In genomic region chr2:8822218-8822617, GRCh38 we compare ENCODE assay signal across 14 cellular contexts. TPM values are rescaled to one million over a fixed set of nuclear protein-coding genes. Genes with fewer than 3 reads are reported as not detected.
DNase-seq lines count a peak whose midpoint lies in the region; ATAC-seq and TF ChIP-seq lines count a peak whose summit lies in the region.
"Had no signal": no experiment of that assay in that cellular context is flagged by ENCODE, and none has a peak within 500 bp of the region (broad histone marks: within the 10 kb centered on the region; RNA-seq: fewer than 3 reads in every experiment).

No MANE protein-coding gene starts in this region.

- POLR2A ChIA-PET in Caco-2 (lab: Charles Lee): no interaction called here

- H3K9me3 Mint-ChIP-seq in Caco-2 (ENCODE audit: unreplicated experiment): no peaks in the 10 kb centered on the region
- no peaks in the 10 kb centered on the region for H3K9me3 Mint-ChIP-seq in activated CD8-positive, alpha-beta memory T cell treated with anti-CD3 and anti-CD28 coated beads, Interleukin-2, amount 10 ng/mL, durations not matched to agents 7 days and 5 days (ENCODE audit: low read depth)

- DNase-seq in Caco-2 (peak in 1 of 2 experiments; percentile 24), SKM-1 treated with dmso at 0.1 percent for 144 hours (lab: John Stamatoyannopoulos, UW; ENCODE audit: unreplicated experiment) (peak; percentile 50), foreskin fibroblast (peak; percentile 10 to 27), prostate gland (ENCODE audit: low spot score) (no peak), NCI-H82 (lab: John Stamatoyannopoulos, UW) (no peak)
- DNase-seq in activated CD8-positive, alpha-beta memory T cell treated with anti-CD3 and anti-CD28 coated beads, Interleukin-2, amount 10 ng/mL, durations not matched to agents 7 days and 5 days: no peak
- DNase-seq: activated naive CD4-positive, alpha-beta T cell; DMS79 treated with DMSO at 0.1 percent for 48 hours; MG63; NCI-H524 treated with DMSO at 0.1 percent for 48 hours; retina; testis had no signal

- H3K36me3 ChIP-seq in Caco-2 (ENCODE audit: control insufficient read depth, insufficient read depth, low read length) (no peaks in the 10 kb centered on the region), prostate gland (no peaks in the 10 kb centered on the region)
- H3K36me3 ChIP-seq: MG63 had no signal

- H3K27me3 Mint-ChIP-seq in Caco-2 (ENCODE audit: insufficient read depth, unreplicated experiment): no peaks in the 10 kb centered on the region
- H3K27me3 Mint-ChIP-seq in activated CD8-positive, alpha-beta memory T cell treated with anti-CD3 and anti-CD28 coated beads, Interleukin-2, amount 10 ng/mL, durations not matched to agents 7 days and 5 days: no peaks in the 10 kb centered on the region

- no peak for TF ChIP-seq POLR2A in prostate gland (IDR thresholded peaks at IDR 0.05)

- H3K27me3 ChIP-seq in Caco-2 (replicated peaks; ENCODE audit: control insufficient read depth, insufficient read depth, low read length) (no peaks in the 10 kb centered on the region), prostate gland (replicated peaks; ENCODE audit: insufficient read depth) (no peaks in the 10 kb centered on the region)
- H3K27me3 ChIP-seq: MG63, testis had no signal

- H3K4me1 ChIP-seq in Caco-2 (peaks cover 9% of the 10 kb centered on the region), prostate gland (replicated peaks) (no peaks in the 10 kb centered on the region)
- H3K4me1 ChIP-seq: testis had no signal

- peaks cover 11% of the 10 kb centered on the region for H3K36me3 Mint-ChIP-seq in Caco-2 (ENCODE audit: insufficient read depth, unreplicated experiment)
- peaks cover 13% of the 10 kb centered on the region for H3K36me3 Mint-ChIP-seq in activated CD8-positive, alpha-beta memory T cell treated with anti-CD3 and anti-CD28 coated beads, Interleukin-2, amount 10 ng/mL, durations not matched to agents 7 days and 5 days

- TF ChIP-seq CTCF in Caco-2 (IDR thresholded peaks at IDR 0.05; ENCODE audit: insufficient read depth in 1 of 2, low read depth in 1 of 2, low read length in 1 of 2, severe bottlenecking in 1 of 2, unreplicated experiment in 1 of 2): no peak
- no peak for TF ChIP-seq CTCF in foreskin fibroblast (IDR thresholded peaks at IDR 0.05; ENCODE audit: low read depth, low read length)
- no peak for TF ChIP-seq CTCF in prostate gland (IDR thresholded peaks at IDR 0.05)

- CTCF ChIA-PET in Caco-2 (lab: Charles Lee): no interaction called here
- CTCF ChIA-PET in activated CD8-positive, alpha-beta memory T cell treated with anti-CD3 and anti-CD28 coated beads, Interleukin-2, amount 10 ng/mL, durations not matched to agents 7 days and 5 days (lab: Charles Lee): no interaction called here

- H3K4me1 Mint-ChIP-seq in Caco-2 (ENCODE audit: low read depth, unreplicated experiment): peaks cover 13% of the 10 kb centered on the region
- peaks cover 2% of the 10 kb centered on the region for H3K4me1 Mint-ChIP-seq in activated CD8-positive, alpha-beta memory T cell treated with anti-CD3 and anti-CD28 coated beads, Interleukin-2, amount 10 ng/mL, durations not matched to agents 7 days and 5 days

- no peaks in the 10 kb centered on the region for H3K9me3 ChIP-seq in Caco-2
- H3K9me3 ChIP-seq in prostate gland: no peaks in the 10 kb centered on the region
- H3K9me3 ChIP-seq: MG63, testis had no signal

- BruUV-seq in Caco-2 (replicated peaks; lab: Mats Ljungman, UMichigan): no TSS peak

- ATAC-seq in HG02642 (IDR thresholded peaks at IDR 0.05; ENCODE audit: poor library complexity, unreplicated experiment) (no peak), HG03521 (IDR thresholded peaks at IDR 0.05; ENCODE audit: unreplicated experiment) (no peak)
- no peak for ATAC-seq in activated CD8-positive, alpha-beta memory T cell treated with anti-CD3 and anti-CD28 coated beads, Interleukin-2, amount 10 ng/mL, durations not matched to agents 7 days and 5 days

- peak overlapping the region; percentile 2 to 32 for H3K27ac ChIP-seq in prostate gland

- intact Hi-C loops in Caco-2 (cut with micrococcal nuclease; ENCODE audit: unreplicated experiment) (no loop called here), prostate gland (cut with DNase I) (no loop called here)

- WGBS in prostate gland: 57% methylated on average over 4 of the region's 4 CpGs

- H3K4me3 ChIP-seq in Caco-2 (ENCODE audit: low read depth, low read length): no peak overlapping the region
- H3K4me3 ChIP-seq in foreskin fibroblast (ENCODE audit: low read depth in 1 of 2, low read length in 2 of 2): no peak overlapping the region
- H3K4me3 ChIP-seq in prostate gland: no peak overlapping the region
- H3K4me3 ChIP-seq: MG63, testis had no signal

- H3K27ac Mint-ChIP-seq in Caco-2 (ENCODE audit: unreplicated experiment): peak overlapping the region; percentile 13
- no peak overlapping the region for H3K27ac Mint-ChIP-seq in activated CD8-positive, alpha-beta memory T cell treated with anti-CD3 and anti-CD28 coated beads, Interleukin-2, amount 10 ng/mL, durations not matched to agents 7 days and 5 days

- no peak overlapping the region for H3K4me3 Mint-ChIP-seq in Caco-2 (ENCODE audit: unreplicated experiment)
- no peak overlapping the region for H3K4me3 Mint-ChIP-seq in activated CD8-positive, alpha-beta memory T cell treated with anti-CD3 and anti-CD28 coated beads, Interleukin-2, amount 10 ng/mL, durations not matched to agents 7 days and 5 days

RNA-seq across cellular contexts. Expression of gene KIDINS220, which starts 15.2 kb away (rescaled TPM):
- total RNA-seq in Caco-2 (2022) (32.3 and 32.8 TPM in 2 replicates), prostate gland (10 to 100 TPM; 46.2 to 84.5 TPM)
- total RNA-seq in activated CD8-positive, alpha-beta memory T cell treated with anti-CD3 and anti-CD28 coated beads, Interleukin-2, amount 10 ng/mL, durations not matched to agents 7 days and 5 days: 10 to 100 TPM; 28.9 to 29.9 TPM

Comparison
In these comparisons a context has a peak if more than half of its experiments do, and no peak if none do; other contexts are left out.
1. DNase-seq: peak in SKM-1 treated with dmso at 0.1 percent for 144 hours (single experiment) and foreskin fibroblast (2 of 2); none in prostate gland (single experiment), NCI-H82 (single experiment) and activated CD8-positive, alpha-beta memory T cell treated with anti-CD3 and anti-CD28 coated beads, Interleukin-2, amount 10 ng/mL, durations not matched to agents 7 days and 5 days (single experiment).